In genomic region chr14:60064491-60065072, GRCh38 we compare ENCODE assay signal across 8 cellular contexts. TPM values are rescaled to one million over a fixed set of nuclear protein-coding genes. Genes with fewer than 3 reads are reported as not detected.
DNase-seq lines count a peak whose midpoint lies in the region; ATAC-seq and TF ChIP-seq lines count a peak whose summit lies in the region.

No MANE protein-coding gene starts in this region.

- H3K4me1 ChIP-seq in transverse colon: peaks cover 0 to 2% (median 0%) of the 10 kb centered on the region in 4 donors

- TF ChIP-seq CTCF in WI38 (IDR thresholded peaks at IDR 0.05; ENCODE audit: low read depth, low read length) (peak; percentile 10; the same call in 1 of the 2 replicates), transverse colon (IDR thresholded peaks at IDR 0.05) (peak; percentile 39 to 52 (median 50))

- DNase-seq in NCI-H2107 treated with DMSO at 0.1 percent for 48 hours (lab: John Stamatoyannopoulos, UW; ENCODE audit: unreplicated experiment) (peak; percentile 78), NCI-H2107 (lab: John Stamatoyannopoulos, UW) (no peak), hepatic stellate cell (ENCODE audit: low spot score) (peak; percentile 4), transverse colon (no peak)
- DNase-seq in activated naive CD4-positive, alpha-beta T cell treated with Interleukin-2 at 50 U/mL for 16 hours: no peak

- no peak overlapping the region for H3K27ac ChIP-seq in transverse colon

- no peak for TF ChIP-seq EP300 in Ishikawa (IDR thresholded peaks at IDR 0.05; ENCODE audit: borderline replicate concordance)
- TF ChIP-seq EP300 in transverse colon (IDR thresholded peaks at IDR 0.05; ENCODE audit: low read depth): no peak

- H3K9me3 ChIP-seq in transverse colon: no peaks in the 10 kb centered on the region

- no peak for ATAC-seq in HG02938 (IDR thresholded peaks at IDR 0.05; ENCODE audit: unreplicated experiment)

- peak; percentile 69 for TF ChIP-seq RAD21 in Ishikawa (IDR thresholded peaks at IDR 0.05; ENCODE audit: low read depth)

- no peak for TF ChIP-seq POLR2A in transverse colon (IDR thresholded peaks at IDR 0.05)

- H3K27me3 ChIP-seq in transverse colon: peaks cover 6% of the 10 kb centered on the region

- in situ Hi-C loops in transverse colon (cut with MboI; ENCODE audit: low pct_ligation_motif_present in 1 of 4, low pct_unique_long_range_greater_than_20kb in 1 of 4, low sequenced_read_pairs in 3 of 4): loop anchor here in 2 of 4 donors (5.0 to 10.0 kb wide), 2 partner anchors 120 to 123 kb away; no protein-coding TSS in a partner anchor

- intact Hi-C loops in transverse colon (cut with DNase I; ENCODE audit: low total_unique reads): loop anchor here (10.0 kb wide), 1 partner anchor 120 kb away; no protein-coding TSS in a partner anchor

- no peaks in the 10 kb centered on the region for H3K36me3 ChIP-seq in transverse colon

- H3K4me3 ChIP-seq in WI38 (ENCODE audit: low read depth, low read length) (no peak overlapping the region), transverse colon (no peak overlapping the region)

TF ChIP-seq in Ishikawa, 13 proteins besides CTCF, POLR2A, EP300 and RAD21:
- TF ChIP-seq ZBTB7A (IDR thresholded peaks at IDR 0.05; ENCODE audit: low read depth) (no peak), CEBPB (IDR thresholded peaks at IDR 0.05) (no peak), CREB1 (IDR thresholded peaks at IDR 0.05; ENCODE audit: low read depth) (no peak), REST (IDR thresholded peaks at IDR 0.05; ENCODE audit: low read depth) (no peak), EGR1 (IDR thresholded peaks at IDR 0.05) (no peak)

RNA-seq across cellular contexts. Expression of gene PCNX4, which starts 27.1 kb away (rescaled TPM):
- total RNA-seq in transverse colon: 100 to 1,000 TPM in 1 of 4 donors, 10 to 100 TPM in 3; 32.9 to 118 (median 54.8) TPM

Comparison
In these comparisons a context has a peak if more than half of its experiments do, and no peak if none do; other contexts are left out.
1. DNase-seq: peak in NCI-H2107 treated with DMSO at 0.1 percent for 48 hours (single experiment) and hepatic stellate cell (single experiment); none in NCI-H2107 (single experiment), transverse colon (single experiment) and activated naive CD4-positive, alpha-beta T cell treated with Interleukin-2 at 50 U/mL for 16 hours (single experiment).